ENCODE assay signal across 8 cellular contexts in genomic region chr6:73652637-73653570, GRCh38.
DNase-seq lines count a peak whose midpoint lies in the region; ATAC-seq and TF ChIP-seq lines count a peak whose summit lies in the region.

No MANE protein-coding gene starts in this region.

- DNase-seq in NCI-H2171 treated with DMSO at 0.1 percent for 48 hours (lab: John Stamatoyannopoulos, UW) (peak; percentile 74), WERI-Rb-1 (peak; percentile 60), cerebellar cortex (ENCODE audit: low spot score) (peak; percentile 86), islet precursor cell (peak; percentile 90)
- DNase-seq in stimulated activated CD4-positive, alpha-beta T cell treated with anti-CD3 and anti-CD28 coated beads, Interleukin-15, amount 100 ng/mL, for 1 hour (ENCODE audit: low read depth in 1 of 2, low spot score in 1 of 2): peak; percentile 31 to 34

- H3K79me2 ChIP-seq in ACC112 (ENCODE audit: control insufficient read depth, insufficient read depth, low read length, unreplicated experiment): peaks cover 10% of the 10 kb centered on the region

- H3K36me3 ChIP-seq in ACC112 (ENCODE audit: insufficient read depth, low read length) (no peaks in the 10 kb centered on the region), WERI-Rb-1 (no peaks in the 10 kb centered on the region; the same call in 1 of the 2 replicates)

- H3K4me1 ChIP-seq in ACC112 (ENCODE audit: control insufficient read depth, insufficient read depth, low read length, unreplicated experiment): peaks cover 31% of the 10 kb centered on the region

- H2AFZ ChIP-seq in ACC112 (ENCODE audit: low read length, unreplicated experiment): peak overlapping the region; percentile 91

- peak; percentile 20; the same call in 1 of the 2 replicates for TF ChIP-seq CTCF in WERI-Rb-1 (IDR thresholded peaks at IDR 0.05; ENCODE audit: low read depth, low read length)

- H3K4me3 ChIP-seq in ACC112 (ENCODE audit: low read depth, low read length) (peak overlapping the region; percentile 92), WERI-Rb-1 (ENCODE audit: low read depth, low read length) (peak overlapping the region; percentile 81)

- no peaks in the 10 kb centered on the region for H3K9me3 ChIP-seq in WERI-Rb-1 (ENCODE audit: severe bottlenecking)

- ATAC-seq in GM18519 (IDR thresholded peaks at IDR 0.05; ENCODE audit: low FRiP score, unreplicated experiment) (peak; percentile 33), HG03066 (IDR thresholded peaks at IDR 0.05; ENCODE audit: low read depth, unreplicated experiment) (peak; percentile 44)

- H3K27ac ChIP-seq in ACC112 (ENCODE audit: low read depth, low read length) (peak overlapping the region; percentile 53), WERI-Rb-1 (peak overlapping the region; percentile 88)

- H3K27me3 ChIP-seq in ACC112 (ENCODE audit: insufficient read depth, low read length) (no peaks in the 10 kb centered on the region), WERI-Rb-1 (ENCODE audit: insufficient read depth, low read depth, severe bottlenecking) (no peaks in the 10 kb centered on the region)

Comparison
In these comparisons a context has a peak if more than half of its experiments do, and no peak if none do; other contexts are left out.
1. Peak in every context shown above with its lines: DNase-seq, ATAC-seq, H3K4me3 ChIP-seq and H3K27ac ChIP-seq.
2. DNase-seq: peak in every context shown above with its lines; median percentile 90 in islet precursor cell; 86 in cerebellar cortex; 74 in NCI-H2171 treated with DMSO at 0.1 percent for 48 hours; 60 in WERI-Rb-1; 32 in stimulated activated CD4-positive, alpha-beta T cell treated with anti-CD3 and anti-CD28 coated beads, Interleukin-15, amount 100 ng/mL, for 1 hour.